ENCODE assay signal across 28 cellular contexts in genomic region chr10:88843171-88843570, GRCh38. TPM values are rescaled to one million over a fixed set of nuclear protein-coding genes. Genes with fewer than 3 reads are reported as not detected.
DNase-seq lines count a peak whose midpoint lies in the region; ATAC-seq, FAIRE-seq and TF ChIP-seq lines count a peak whose summit lies in the region.
"Had no signal": no experiment of that assay in that cellular context is flagged by ENCODE, and none has a peak within 500 bp of the region (broad histone marks: within the 10 kb centered on the region; RNA-seq: fewer than 3 reads in every experiment).

No MANE protein-coding gene starts in this region.

- no TSS peak for BruUV-seq in GM12878 (replicated peaks; lab: Mats Ljungman, UMichigan)

- TF ChIP-seq RAD21 in GM12878 (IDR thresholded peaks at IDR 0.05; ENCODE audit: insufficient read depth, low read depth, low read length) = no peak

- H3K27me3 ChIP-seq in KMS-11 (ENCODE audit: insufficient read depth, low read depth) (no peaks in the 10 kb centered on the region), GM12878 (replicated peaks in 1 of 2; ENCODE audit: control insufficient read depth in 2 of 2, insufficient read depth in 2 of 2, low read length in 1 of 2) (no peaks in the 10 kb centered on the region), adrenal gland (no peaks in the 10 kb centered on the region)
- H3K27me3 ChIP-seq: BE2C, BLaER1 had no signal

- POLR2A ChIA-PET in GM12878 (lab: Charles Lee) = interaction anchor here (0.8 kb wide), 1 partner anchor 44 kb away, joined by 3 read pairs; no protein-coding TSS in a partner anchor

- H3K9me3 ChIP-seq in GM12878 (replicated peaks; ENCODE audit: control insufficient read depth, insufficient read depth, low read length) (no peaks in the 10 kb centered on the region), adrenal gland (replicated peaks in 1 of 3) (no peaks in the 10 kb centered on the region)
- H3K9me3 ChIP-seq: BE2C, BLaER1 had no signal

- H3K79me2 ChIP-seq in KMS-11 (ENCODE audit: insufficient read depth, low read depth) (no peaks in the 10 kb centered on the region), GM12878 (ENCODE audit: control insufficient read depth, insufficient read depth, low read length) (no peaks in the 10 kb centered on the region)

- H3K4me2 ChIP-seq in KMS-11 = peak overlapping the region; percentile 55
- H3K4me2 ChIP-seq in GM12878 (ENCODE audit: control insufficient read depth, insufficient read depth) = no peak overlapping the region
- H3K4me2 ChIP-seq: BLaER1 had no signal

- no peak for TF ChIP-seq EP300 in GM12878 (IDR thresholded peaks at IDR 0.05; ENCODE audit: borderline replicate concordance in 1 of 2, control insufficient read depth in 1 of 2, low read depth in 2 of 2, low read length in 2 of 2)

- DNase-seq in GM12878 (ENCODE audit: low read depth, low spot score) (no peak), adrenal gland (no peak), NCI-H146 treated with DMSO at 0.1 percent for 48 hours (lab: John Stamatoyannopoulos, UW; ENCODE audit: unreplicated experiment) (no peak)
- DNase-seq: 8988T; ACHN; BE2C; C1 segment of cervical spinal cord; CD4-positive, alpha-beta memory T cell; CD4-positive, CD25-positive, alpha-beta regulatory T cell; CD8-positive, alpha-beta memory T cell; COR-L47; DMS 273 treated with DMSO at 0.1 percent for 48 hours; DMS153; DMS53; DMS79; DND-41; EL; GDM1 had no signal

- H3K36me3 ChIP-seq in KMS-11 (ENCODE audit: insufficient read depth) = no peaks in the 10 kb centered on the region
- H3K36me3 ChIP-seq in GM12878 (ENCODE audit: control insufficient read depth in 2 of 2, insufficient read depth in 2 of 2, low read length in 1 of 2) = no peaks in the 10 kb centered on the region
- H3K36me3 ChIP-seq in adrenal gland (replicated peaks in 1 of 2) = no peaks in the 10 kb centered on the region
- H3K36me3 ChIP-seq: BE2C, BLaER1 had no signal

- no peak overlapping the region for H3K4me3 ChIP-seq in KMS-11 (IDR thresholded peaks at IDR 0.05; ENCODE audit: insufficient read depth, low read depth, low read length)
- no peak overlapping the region for H3K4me3 ChIP-seq in GM12878
- H3K4me3 ChIP-seq in adrenal gland = no peak overlapping the region
- H3K4me3 ChIP-seq: BLaER1 had no signal

- no peak for FAIRE-seq in GM12878 (lab: Jason Lieb, UNC)
- FAIRE-seq: A204.1, GM12891 had no signal

- H3K9ac ChIP-seq in KMS-11 (no peak overlapping the region), GM12878 (ENCODE audit: control insufficient read depth, insufficient read depth, low read length) (no peak overlapping the region)
- H3K9ac ChIP-seq: BLaER1 had no signal

- CTCF ChIA-PET in GM12878 (lab: Yijun Ruan, JAX) = interaction anchor here (1.2 to 22.7 kb wide), 4 partner anchors 8 to 144 kb away, joined by 3 to 895 read pairs (median 36); no protein-coding TSS in a partner anchor

- ATAC-seq in GM12878 (peak; percentile 34; the same call in 2 of the 3 replicates), GM21528 (IDR thresholded peaks at IDR 0.05; ENCODE audit: low FRiP score, unreplicated experiment) (no peak)

- in situ Hi-C loops in GM12878 (cut with MboI) = no loop called here

- WGBS in GM12878 (ENCODE audit: insufficient coverage, insufficient replicate concordance, low lambda C conversion rate, missing lambda C conversion rate) = 83% methylated on average over 4 of the region's 4 CpGs
- WGBS in adrenal gland, 4 donors = 89 to 94% (median 93%) methylated on average over 4 of the region's 4 CpGs

- H3K27ac ChIP-seq in KMS-11 = no peak overlapping the region
- no peak overlapping the region for H3K27ac ChIP-seq in GM12878 (ENCODE audit: control insufficient read depth, insufficient read depth)
- no peak overlapping the region for H3K27ac ChIP-seq in adrenal gland
- H3K27ac ChIP-seq: BLaER1 had no signal

- RAD21 ChIA-PET in GM12878 (lab: Charles Lee; ENCODE audit: unreplicated experiment) = interaction anchor here (1.3 to 1.8 kb wide), 2 partner anchors 22 to 89 kb away, joined by 3 to 5 read pairs; no protein-coding TSS in a partner anchor

- no peak for TF ChIP-seq CTCF in KMS-11 (conservative IDR thresholded peaks at IDR 0.05; ENCODE audit: low read depth, low read length)
- TF ChIP-seq CTCF in GM12878 (IDR thresholded peaks at IDR 0.05 in 2 of 3, conservative IDR thresholded peaks at IDR 0.05 in 1 of 3; ENCODE audit: control insufficient read depth in 2 of 3, extremely low read depth in 1 of 3, insufficient read depth in 1 of 3, low read depth in 3 of 3, low read length in 3 of 3) = no peak
- TF ChIP-seq CTCF in adrenal gland (IDR thresholded peaks at IDR 0.05) = no peak

- no peak overlapping the region for H2AFZ ChIP-seq in KMS-11 (ENCODE audit: low read depth)
- H2AFZ ChIP-seq in GM12878 (ENCODE audit: control insufficient read depth, low read depth, low read length) = no peak overlapping the region

- H4K20me1 ChIP-seq in KMS-11 (ENCODE audit: insufficient read depth) (no peaks in the 10 kb centered on the region), GM12878 (ENCODE audit: control insufficient read depth, insufficient read depth) (no peaks in the 10 kb centered on the region)
- H4K20me1 ChIP-seq: BLaER1 had no signal

- SMC1A ChIA-PET in GM12878 (lab: Charles Lee; ENCODE audit: uncharacterized antibody, unreplicated experiment) = interaction anchor here (0.7 to 4.7 kb wide), 8 partner anchors 8 to 94 kb away, joined by 3 to 49 read pairs (median 4); no protein-coding TSS in a partner anchor

- TF ChIP-seq POLR2A in GM12878 (IDR thresholded peaks at IDR 0.05; ENCODE audit: low read depth, low read length) (no peak), adrenal gland (IDR thresholded peaks at IDR 0.05) (no peak)

- intact Hi-C loops in GM12878 (cut with micrococcal nuclease; ENCODE audit: unreplicated experiment) = no loop called here
- intact Hi-C loops in adrenal gland (cut with DNase I) = no loop called here

- peaks cover 44% of the 10 kb centered on the region for H3K4me1 ChIP-seq in KMS-11 (ENCODE audit: low read depth, poor library complexity, severe bottlenecking)
- no peaks in the 10 kb centered on the region for H3K4me1 ChIP-seq in GM12878 (ENCODE audit: control insufficient read depth, insufficient read depth, low read length)
- peaks cover 0 to under 1% of the 10 kb centered on the region in 2 donors for H3K4me1 ChIP-seq in adrenal gland (replicated peaks in 1 of 2)
- H3K4me1 ChIP-seq: BE2C, BLaER1 had no signal

RNA-seq across cellular contexts. Expression of gene ANKRD22, which starts 8.5 kb away (rescaled TPM):
- not detected in 2 replicates for total RNA-seq in GM12878 (2013; cell fraction: nucleolus; rRNA removed)
- total RNA-seq in GM12878 (2014; rRNA removed) (0.54 and 0.62 TPM in 2 replicates), GM12878 (2014; rRNA removed; fragmentation: Illumina TruSeq; extraction: Trizol) (0.51 and 0.98 TPM in 2 replicates), GM12878 (2021) (0.48 and 0.56 TPM in 2 replicates), adrenal gland (1 to 10 TPM in 1 of 8 donors, under 1 TPM in 3, not detected in 4; 0.36 to 2.0 (median 0.53) TPM)
- 0.16 TPM for polyA plus RNA-seq in GM12878 (2011; ENCODE audit: low read depth)
- polyA plus RNA-seq in GM12878 (2011; rRNA removed) (0.52 and 0.59 TPM in 2 replicates), GM12878 (2014; fragmentation: Illumina TruSeq; extraction: Trizol) (0.95 and 1.1 TPM in 2 replicates), GM12878 (2014; fragmentation: Nextera tagmentation; extraction: Ambion mirVana) (1 to 10 TPM in 1 of 2 experiments, under 1 TPM in 1; 0.92 to 1.3 TPM), GM12878 (2014; rRNA removed) (0.59 and 0.96 TPM in 2 replicates), GM12878 (2016; fragmentation: Nextera tagmentation; extraction: Ambion mirVana) (under 1 TPM; 0.30 to 0.79 TPM), adrenal gland (1 to 10 TPM in 1 of 3 donors, under 1 TPM in 2; 0.29 to 1.9 (median 0.37) TPM)
- polyA plus RNA-seq in GM12878 (2011; cell fraction: cytosol; rRNA removed) = 0.17 and 0.22 TPM in 2 replicates
- polyA plus RNA-seq in GM12878 (2011; cell fraction: nucleus; rRNA removed) = 0.16 TPM in 1 of 2 replicates, not detected in the other
- polyA plus RNA-seq in GM12878 (2012) = 0.08 and 0.16 TPM in 2 replicates
- polyA minus RNA-seq in GM12878 (2011; rRNA and poly(A)+ RNA removed) = 0.15 TPM in 1 of 2 replicates, not detected in the other
- polyA minus RNA-seq in GM12878 (2011; cell fraction: cytosol; rRNA and poly(A)+ RNA removed) = not detected in 2 replicates
- polyA minus RNA-seq in GM12878 (2011; cell fraction: nucleus; rRNA and poly(A)+ RNA removed) = not detected in 2 replicates
- total RNA-seq: A673; CD4-positive, CD25-positive, alpha-beta regulatory T cell; CD8-positive, alpha-beta memory T cell; Daoy; G401 had no signal
- polyA plus RNA-seq: AG04450; CD4-positive, alpha-beta memory T cell had no signal

RNA-seq across cellular contexts. Expression of gene STAMBPL1, which starts 36.9 kb away (rescaled TPM):
- total RNA-seq in GM12878 (2013; cell fraction: nucleolus; rRNA removed) = 253 and 256 TPM in 2 replicates
- total RNA-seq in GM12878 (2014; rRNA removed) (44.1 and 48.9 TPM in 2 replicates), GM12878 (2014; rRNA removed; fragmentation: Illumina TruSeq; extraction: Trizol) (28.8 and 29.0 TPM in 2 replicates), GM12878 (2021) (24.8 and 26.3 TPM in 2 replicates), adrenal gland (100 to 1,000 TPM in 1 of 8 donors, 10 to 100 TPM in 7; 11.0 to 108 (median 57.4) TPM)
- 5.7 TPM for polyA plus RNA-seq in GM12878 (2011; ENCODE audit: low read depth)
- polyA plus RNA-seq in GM12878 (2011; rRNA removed) (42.1 and 55.8 TPM in 2 replicates), GM12878 (2014; fragmentation: Illumina TruSeq; extraction: Trizol) (24.5 and 29.6 TPM in 2 replicates), GM12878 (2014; fragmentation: Nextera tagmentation; extraction: Ambion mirVana) (10 to 100 TPM in 1 of 2 experiments, 1 to 10 TPM in 1; 7.5 to 13.0 TPM), GM12878 (2014; rRNA removed) (21.2 and 29.6 TPM in 2 replicates), GM12878 (2016; fragmentation: Nextera tagmentation; extraction: Ambion mirVana) (10 to 100 TPM; 21.0 to 21.5 TPM), adrenal gland (10 to 100 TPM; 22.0 to 49.2 (median 27.0) TPM)
- 24.9 and 36.8 TPM in 2 replicates for polyA plus RNA-seq in GM12878 (2011; cell fraction: cytosol; rRNA removed)
- 48.4 and 51.8 TPM in 2 replicates for polyA plus RNA-seq in GM12878 (2011; cell fraction: nucleus; rRNA removed)
- 9.4 and 15.2 TPM in 2 replicates for polyA plus RNA-seq in GM12878 (2012)
- polyA minus RNA-seq in GM12878 (2011; rRNA and poly(A)+ RNA removed) = 28.0 and 32.3 TPM in 2 replicates
- 9.8 and 14.3 TPM in 2 replicates for polyA minus RNA-seq in GM12878 (2011; cell fraction: cytosol; rRNA and poly(A)+ RNA removed)
- 60.7 and 118 TPM in 2 replicates for polyA minus RNA-seq in GM12878 (2011; cell fraction: nucleus; rRNA and poly(A)+ RNA removed)
- total RNA-seq: G401 had no signal

RNA-seq across cellular contexts. Expression of gene LIPM, which starts 40.6 kb away (rescaled TPM):
- total RNA-seq in GM12878 (2013; cell fraction: nucleolus; rRNA removed) = not detected in 2 replicates
- not detected in 2 replicates for total RNA-seq in GM12878 (2014; rRNA removed)
- total RNA-seq in GM12878 (2014; rRNA removed; fragmentation: Illumina TruSeq; extraction: Trizol) = not detected in 2 replicates
- total RNA-seq in GM12878 (2021) = not detected in 2 replicates
- not detected for polyA plus RNA-seq in GM12878 (2011; ENCODE audit: low read depth)
- not detected in 2 replicates for polyA plus RNA-seq in GM12878 (2011; rRNA removed)
- not detected in 2 replicates for polyA plus RNA-seq in GM12878 (2011; cell fraction: cytosol; rRNA removed)
- not detected in 2 replicates for polyA plus RNA-seq in GM12878 (2011; cell fraction: nucleus; rRNA removed)
- not detected in 2 replicates for polyA plus RNA-seq in GM12878 (2012)
- not detected in 2 replicates for polyA plus RNA-seq in GM12878 (2014; fragmentation: Illumina TruSeq; extraction: Trizol)
- polyA plus RNA-seq in GM12878 (2014; fragmentation: Nextera tagmentation; extraction: Ambion mirVana) = not detected
- not detected in 2 replicates for polyA plus RNA-seq in GM12878 (2014; rRNA removed)
- not detected for polyA plus RNA-seq in GM12878 (2016; fragmentation: Nextera tagmentation; extraction: Ambion mirVana)
- polyA minus RNA-seq in GM12878 (2011; rRNA and poly(A)+ RNA removed) = not detected in 2 replicates
- not detected in 2 replicates for polyA minus RNA-seq in GM12878 (2011; cell fraction: cytosol; rRNA and poly(A)+ RNA removed)
- not detected in 2 replicates for polyA minus RNA-seq in GM12878 (2011; cell fraction: nucleus; rRNA and poly(A)+ RNA removed)
- not detected for total RNA-seq in adrenal gland
- not detected for polyA plus RNA-seq in adrenal gland
- total RNA-seq: A673; CD4-positive, alpha-beta memory T cell; CD4-positive, CD25-positive, alpha-beta regulatory T cell; CD8-positive, alpha-beta memory T cell; Daoy; G401 had no signal
- polyA plus RNA-seq: AG04450; CD14-positive monocyte; CD4-positive, alpha-beta memory T cell; CD4-positive, CD25-positive, alpha-beta regulatory T cell; CD8-positive, alpha-beta memory T cell had no signal
